Comparison of ENCODE assay signal across 1 cellular context in the genomic region with DNA sequence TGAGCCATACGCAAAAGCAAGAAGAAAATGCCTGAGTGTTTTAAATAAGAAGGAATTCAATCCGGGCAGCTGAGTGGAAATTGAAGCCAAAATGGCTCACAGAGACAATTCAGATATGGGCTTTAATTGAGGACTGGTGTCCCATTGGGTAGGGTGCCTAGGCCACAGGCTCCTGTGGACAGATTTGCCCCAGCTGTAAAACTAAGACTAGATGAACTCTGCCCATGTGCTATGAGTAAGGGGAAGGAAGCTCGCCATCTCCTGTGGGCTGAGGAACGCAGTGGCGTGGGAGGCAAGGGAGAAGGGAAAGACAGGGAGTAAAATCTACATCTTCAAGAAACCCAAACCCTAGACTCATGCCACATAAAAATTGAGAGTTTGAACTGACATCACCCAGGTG.
TF ChIP-seq lines count a peak whose summit lies in the region.

No MANE protein-coding gene starts in this region.

TF ChIP-seq in HepG2, 621 proteins besides CTCF, POLR2A, EP300 and RAD21 (continued from another document):
- TF ChIP-seq, protein P1, sequence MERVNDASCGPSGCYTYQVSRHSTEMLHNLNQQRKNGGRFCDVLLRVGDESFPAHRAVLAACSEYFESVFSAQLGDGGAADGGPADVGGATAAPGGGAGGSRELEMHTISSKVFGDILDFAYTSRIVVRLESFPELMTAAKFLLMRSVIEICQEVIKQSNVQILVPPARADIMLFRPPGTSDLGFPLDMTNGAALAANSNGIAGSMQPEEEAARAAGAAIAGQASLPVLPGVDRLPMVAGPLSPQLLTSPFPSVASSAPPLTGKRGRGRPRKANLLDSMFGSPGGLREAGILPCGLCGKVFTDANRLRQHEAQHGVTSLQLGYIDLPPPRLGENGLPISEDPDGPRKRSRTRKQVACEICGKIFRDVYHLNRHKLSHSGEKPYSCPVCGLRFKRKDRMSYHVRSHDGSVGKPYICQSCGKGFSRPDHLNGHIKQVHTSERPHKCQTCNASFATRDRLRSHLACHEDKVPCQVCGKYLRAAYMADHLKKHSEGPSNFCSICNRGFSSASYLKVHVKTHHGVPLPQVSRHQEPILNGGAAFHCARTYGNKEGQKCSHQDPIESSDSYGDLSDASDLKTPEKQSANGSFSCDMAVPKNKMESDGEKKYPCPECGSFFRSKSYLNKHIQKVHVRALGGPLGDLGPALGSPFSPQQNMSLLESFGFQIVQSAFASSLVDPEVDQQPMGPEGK (CRISPR knock-in tag; IDR thresholded peaks at IDR 0.05): no peak
- TF ChIP-seq NFE2L2 (IDR thresholded peaks at IDR 0.05; ENCODE audit: low read length): no peak
